ENCODE assay signal across 22 cellular contexts in the genomic region with DNA sequence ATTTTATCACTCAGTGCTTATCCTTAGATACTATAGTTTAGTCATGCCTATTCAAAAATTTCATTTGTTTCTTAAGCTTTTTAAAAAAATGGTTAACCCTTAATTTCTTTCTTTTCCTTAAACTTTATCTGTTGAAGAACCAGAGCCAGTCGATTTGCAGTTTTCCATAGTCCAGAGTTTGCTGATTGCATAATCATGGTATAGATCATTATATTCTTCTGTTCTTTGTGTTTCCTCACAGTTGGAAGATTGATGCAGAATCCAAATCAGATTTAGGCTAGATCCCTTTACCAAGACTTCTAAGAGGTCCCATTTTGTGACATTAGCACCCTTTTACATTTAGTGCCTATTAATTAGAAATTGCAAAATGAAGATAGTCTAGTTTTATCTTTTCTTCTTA. TPM values are rescaled to one million over a fixed set of nuclear protein-coding genes. Genes with fewer than 3 reads are reported as not detected.
DNase-seq lines count a peak whose midpoint lies in the region; ATAC-seq, FAIRE-seq and TF ChIP-seq lines count a peak whose summit lies in the region.
"Had no signal": no experiment of that assay in that cellular context is flagged by ENCODE, and none has a peak within 500 bp of the region (broad histone marks: within the 10 kb centered on the region; RNA-seq: fewer than 3 reads in every experiment).

No MANE protein-coding gene starts in this region.

- H3K27me3 ChIP-seq in HepG2 (ENCODE audit: control insufficient read depth in 1 of 2, insufficient read depth in 2 of 2, low read length in 2 of 2) (no peaks in the 10 kb centered on the region), right lobe of liver (no peaks in the 10 kb centered on the region), neural progenitor cell (no peaks in the 10 kb centered on the region), skeletal muscle tissue (ENCODE audit: control insufficient read depth in 3 of 3, insufficient read depth in 3 of 3, low read length in 3 of 3) (no peaks in the 10 kb centered on the region), aorta (ENCODE audit: control insufficient read depth in 1 of 2, insufficient read depth in 2 of 2, low read length in 1 of 2) (no peaks in the 10 kb centered on the region)
- H3K27me3 ChIP-seq: BLaER1 treated with 17β-estradiol and CSF1 and Interleukin-3, amounts not matched to agents 10 nM and 100 nM had no signal

- H3K9me3 ChIP-seq in HepG2 (ENCODE audit: low read length) (no peaks in the 10 kb centered on the region), right lobe of liver (no peaks in the 10 kb centered on the region), neural progenitor cell (ENCODE audit: low read depth) (peaks cover 4% of the 10 kb centered on the region), skeletal muscle tissue (ENCODE audit: control insufficient read depth in 3 of 3, low read length in 3 of 3) (no peaks in the 10 kb centered on the region), aorta (ENCODE audit: control insufficient read depth, low read length) (no peaks in the 10 kb centered on the region)

- no peak for TF ChIP-seq EP300 in HepG2 (IDR thresholded peaks at IDR 0.05; ENCODE audit: low read depth in 2 of 2, low read length in 2 of 2)
- TF ChIP-seq EP300 in HepG2 (CRISPR knock-in tag; IDR thresholded peaks at IDR 0.05; ENCODE audit: borderline replicate concordance) = no peak

- TF ChIP-seq CTCF in HepG2 (CRISPR knock-in tag; IDR thresholded peaks at IDR 0.05) (no peak), right lobe of liver (IDR thresholded peaks at IDR 0.05) (no peak), neural progenitor cell (IDR thresholded peaks at IDR 0.05) (no peak)

- in situ Hi-C loops in HepG2 (cut with HindIII; ENCODE audit: extremely low pct_ligation_motif_present, low pct_unique_long_range_greater_than_20kb) = loop anchor here (10.0 kb wide), 1 partner anchor 107 kb away; no protein-coding TSS in a partner anchor

- intact Hi-C loops in HepG2 (cut with micrococcal nuclease; ENCODE audit: unreplicated experiment) = no loop called here
- intact Hi-C loops in right lobe of liver (cut with DNase I) = loop anchor here in 1 of 2 donors (10.0 kb wide), 1 partner anchor 97 kb away; no protein-coding TSS in a partner anchor
- intact Hi-C loops in aorta (cut with DNase I) = no loop called here

- H3K4me3 Mint-ChIP-seq in neural progenitor cell = no peak overlapping the region
- H3K4me3 Mint-ChIP-seq: B cell; CD8-positive, alpha-beta T cell; GM23338; HFFc6 had no signal

- H3K4me1 Mint-ChIP-seq in neural progenitor cell = peaks cover 8% of the 10 kb centered on the region
- H3K4me1 Mint-ChIP-seq: GM23338 had no signal

- peaks cover 42% of the 10 kb centered on the region for H3K36me3 Mint-ChIP-seq in neural progenitor cell

- H3K4me1 ChIP-seq in HepG2 (ENCODE audit: insufficient read depth, low read length) (no peaks in the 10 kb centered on the region), right lobe of liver (no peaks in the 10 kb centered on the region), neural progenitor cell (peaks cover 17% of the 10 kb centered on the region), skeletal muscle tissue (ENCODE audit: control insufficient read depth in 3 of 3, insufficient read depth in 3 of 3, low read length in 3 of 3) (peaks cover 9 to 32% (median 11%) of the 10 kb centered on the region in 3 donors), aorta (ENCODE audit: control insufficient read depth in 1 of 2, insufficient read depth in 2 of 2, low read length in 2 of 2) (no peaks in the 10 kb centered on the region)

- H4K20me1 ChIP-seq in HepG2 (ENCODE audit: insufficient read depth, low read length) = no peaks in the 10 kb centered on the region
- peaks cover 3% of the 10 kb centered on the region for H4K20me1 ChIP-seq in neural progenitor cell (ENCODE audit: low read depth)
- H4K20me1 ChIP-seq: BLaER1 treated with 17β-estradiol and CSF1 and Interleukin-3, amounts not matched to agents 10 nM and 100 nM had no signal

- no peak for DNase-seq in HepG2 (ENCODE audit: low spot score)
- no peak for DNase-seq in right lobe of liver
- no peak for DNase-seq in neural progenitor cell (ENCODE audit: low spot score)
- no peak for DNase-seq in aorta
- DNase-seq in HCEC 1CT = no peak
- DNase-seq: Calu3; CD8-positive, alpha-beta T cell; DMS53; DND-41; EL; HFFc6 had no signal

- 26% methylated on average over 1 of the region's 1 CpG for WGBS in HepG2 (ENCODE audit: low lambda C conversion rate)
- WGBS in right lobe of liver (ENCODE audit: insufficient coverage, low coverage, low lambda C conversion rate, missing lambda C conversion rate) = 35% methylated on average over 1 of the region's 1 CpG
- 80% methylated on average over 1 of the region's 1 CpG for WGBS in aorta, 2 donors

- H3K9ac ChIP-seq in HepG2 (ENCODE audit: insufficient read depth, low read depth, low read length) (no peak overlapping the region), neural progenitor cell (no peak overlapping the region), skeletal muscle tissue (ENCODE audit: low read depth in 1 of 3, low read length in 3 of 3) (no peak overlapping the region)
- H3K9ac ChIP-seq: BLaER1 treated with 17β-estradiol and CSF1 and Interleukin-3, amounts not matched to agents 10 nM and 100 nM had no signal

- no peak overlapping the region for H3K4me2 ChIP-seq in HepG2 (ENCODE audit: low read depth, low read length)
- no peak overlapping the region for H3K4me2 ChIP-seq in neural progenitor cell
- H3K4me2 ChIP-seq: BLaER1 treated with 17β-estradiol and CSF1 and Interleukin-3, amounts not matched to agents 10 nM and 100 nM; GM23338 had no signal

- peak overlapping the region; percentile 39 for H3K27ac Mint-ChIP-seq in neural progenitor cell
- H3K27ac Mint-ChIP-seq: B cell; CD8-positive, alpha-beta T cell; GM23338; HFFc6 had no signal

- no peak for ATAC-seq in HepG2
- ATAC-seq in right lobe of liver = no peak
- ATAC-seq in aorta (ENCODE audit: low FRiP score) = no peak
- ATAC-seq: CD8-positive, alpha-beta T cell; GM23338; HCT116 had no signal

- FAIRE-seq in HepG2 (lab: Jason Lieb, UNC) = no peak
- FAIRE-seq: GM12891, GM19239, H54, HTR-8/SVneo had no signal

- POLR2A ChIA-PET in HepG2 (lab: Yijun Ruan, JAX) = no interaction called here

- H3K27me3 Mint-ChIP-seq in neural progenitor cell (ENCODE audit: insufficient read depth, low read depth) = peaks cover 2% of the 10 kb centered on the region
- H3K27me3 Mint-ChIP-seq: B cell had no signal

- H2AFZ ChIP-seq in HepG2 (ENCODE audit: low read length) = no peak overlapping the region
- H2AFZ ChIP-seq in neural progenitor cell (replicated peaks) = no peak overlapping the region
- H2AFZ ChIP-seq: GM23338 had no signal

- no peak for TF ChIP-seq RAD21 in HepG2 (CRISPR knock-in tag; IDR thresholded peaks at IDR 0.05)

- peaks cover 10% of the 10 kb centered on the region for H3F3A ChIP-seq in neural progenitor cell (ENCODE audit: low read depth)

- CTCF ChIA-PET in HepG2 (lab: Yijun Ruan, JAX; ENCODE audit: low intra/inter-chr PET ratio, low total read pairs) = no interaction called here

- H3K79me2 ChIP-seq in HepG2 (ENCODE audit: insufficient read depth, low read length) (no peaks in the 10 kb centered on the region), neural progenitor cell (ENCODE audit: low read depth) (no peaks in the 10 kb centered on the region)

- no TSS peak for BruUV-seq in HepG2 (replicated peaks; lab: Mats Ljungman, UMichigan)

- H3K27ac ChIP-seq in HepG2 (ENCODE audit: extremely low read length, insufficient read depth, low read length) (no peak overlapping the region), right lobe of liver (no peak overlapping the region), neural progenitor cell (no peak overlapping the region), skeletal muscle tissue (ENCODE audit: low read depth, low read length) (peak overlapping the region; percentile 84), aorta (ENCODE audit: low read depth in 1 of 2, low read length in 2 of 2) (no peak overlapping the region)
- H3K27ac ChIP-seq: BLaER1 treated with 17β-estradiol and CSF1 and Interleukin-3, amounts not matched to agents 10 nM and 100 nM had no signal

- H3K36me3 ChIP-seq in HepG2 (replicated peaks in 1 of 2; ENCODE audit: control insufficient read depth in 1 of 2, insufficient read depth in 2 of 2, low read length in 2 of 2) (peaks cover 0 to 4% of the 10 kb centered on the region in 2 experiments; a peak in 1 of 5 replicates), right lobe of liver (no peaks in the 10 kb centered on the region), neural progenitor cell (no peaks in the 10 kb centered on the region), skeletal muscle tissue (ENCODE audit: control insufficient read depth in 3 of 3, insufficient read depth in 3 of 3, low read length in 3 of 3) (peaks cover 0 to 8% (median 7%) of the 10 kb centered on the region in 3 donors), aorta (ENCODE audit: control insufficient read depth in 1 of 2, insufficient read depth in 2 of 2, low read length in 1 of 2) (no peaks in the 10 kb centered on the region)

- H3K9me3 Mint-ChIP-seq in neural progenitor cell = peaks cover 8% of the 10 kb centered on the region
- H3K9me3 Mint-ChIP-seq: CD8-positive, alpha-beta T cell; GM23338; HFFc6 had no signal

- TF ChIP-seq POLR2A in HepG2 (IDR thresholded peaks at IDR 0.05; ENCODE audit: insufficient read depth in 1 of 2, low read depth in 2 of 2, low read length in 2 of 2) = no peak
- TF ChIP-seq POLR2A in right lobe of liver (IDR thresholded peaks at IDR 0.05) = no peak

- H3K4me3 ChIP-seq in HepG2 (replicated peaks in 1 of 3; ENCODE audit: insufficient read depth in 1 of 3, low read depth in 2 of 3, low read length in 3 of 3) = no peak overlapping the region
- no peak overlapping the region for H3K4me3 ChIP-seq in right lobe of liver
- H3K4me3 ChIP-seq in neural progenitor cell = no peak overlapping the region
- H3K4me3 ChIP-seq in skeletal muscle tissue (ENCODE audit: low read length in 3 of 3) = no peak overlapping the region
- no peak overlapping the region for H3K4me3 ChIP-seq in aorta (ENCODE audit: low read length in 2 of 2)
- H3K4me3 ChIP-seq: BLaER1 treated with 17β-estradiol and CSF1 and Interleukin-3, amounts not matched to agents 10 nM and 100 nM; GM23338 had no signal

RNA-seq across cellular contexts. Expression of a gene that starts 18.0 kb away (rescaled TPM):
- total RNA-seq in HepG2 (2016; rRNA removed; fragmentation: Illumina TruSeq; extraction: Trizol) (26.0 and 32.4 TPM in 2 replicates), right lobe of liver (10 to 100 TPM in 5 of 6 experiments, 1 to 10 TPM in 1; 9.5 to 16.9 (median 11.9) TPM), neural progenitor cell (ENCODE audit: low replicate concordance) (20.2 and 21.1 TPM in 2 replicates), skeletal muscle tissue (144 TPM), aorta (10 to 100 TPM in 1 of 2 donors, 1 to 10 TPM in 1; 9.8 to 10.5 TPM)
- total RNA-seq in HepG2 (2016; cell fraction: cytosol; rRNA removed; fragmentation: Illumina TruSeq; extraction: Trizol; ENCODE audit: low read depth) = 13.2 and 15.1 TPM in 2 replicates
- total RNA-seq in HepG2 (2016; cell fraction: insoluble cytoplasmic fraction; rRNA removed; fragmentation: Illumina TruSeq; extraction: Trizol) = 21.7 and 29.4 TPM in 2 replicates
- 16.9 and 17.8 TPM in 2 replicates for total RNA-seq in HepG2 (2016; cell fraction: membrane; rRNA removed; fragmentation: Illumina TruSeq; extraction: Trizol)
- total RNA-seq in HepG2 (2016; cell fraction: nucleus; rRNA removed; fragmentation: Illumina TruSeq; extraction: Trizol) = 23.7 and 24.3 TPM in 2 replicates
- polyA plus RNA-seq in HepG2 (2011; rRNA removed) (12.4 and 13.4 TPM in 2 replicates), aorta (1 to 10 TPM; 3.9 to 4.2 TPM)
- 9.6 and 15.4 TPM in 2 replicates for polyA plus RNA-seq in HepG2 (2011; cell fraction: cytosol; rRNA removed)
- polyA plus RNA-seq in HepG2 (2011; cell fraction: nucleus; rRNA removed) = 3.9 and 6.1 TPM in 2 replicates
- polyA plus RNA-seq in HepG2 (2012) = 14.8 and 19.3 TPM in 2 replicates
- polyA plus RNA-seq in HepG2 (2016; cell fraction: cytosol; fragmentation: Illumina TruSeq; extraction: Trizol; ENCODE audit: low read depth) = 3.8 and 5.9 TPM in 2 replicates
- polyA plus RNA-seq in HepG2 (2016; cell fraction: insoluble cytoplasmic fraction; fragmentation: Illumina TruSeq; extraction: Trizol; ENCODE audit: low read depth) = 15.6 and 16.4 TPM in 2 replicates
- 8.4 and 9.8 TPM in 2 replicates for polyA plus RNA-seq in HepG2 (2016; cell fraction: membrane; fragmentation: Illumina TruSeq; extraction: Trizol; ENCODE audit: low read depth)
- polyA plus RNA-seq in HepG2 (2016; cell fraction: nucleus; fragmentation: Illumina TruSeq; extraction: Trizol; ENCODE audit: insufficient read depth, low read depth) = 26.7 and 29.8 TPM in 2 replicates
- 13.5 and 22.6 TPM in 2 replicates for polyA minus RNA-seq in HepG2 (2011; rRNA and poly(A)+ RNA removed; ENCODE audit: low replicate concordance)
- polyA minus RNA-seq in HepG2 (2011; cell fraction: cytosol; rRNA and poly(A)+ RNA removed) = 14.0 and 21.4 TPM in 2 replicates
- 11.3 and 15.5 TPM in 2 replicates for polyA minus RNA-seq in HepG2 (2011; cell fraction: nucleus; rRNA and poly(A)+ RNA removed)

RNA-seq across cellular contexts. Expression of a gene that starts 50.0 kb away (rescaled TPM):
- total RNA-seq in HepG2 (2016; rRNA removed; fragmentation: Illumina TruSeq; extraction: Trizol) (not detected in 2 replicates), right lobe of liver (under 1 TPM in 2 of 6 experiments, not detected in 4; 0.49 to 0.56 TPM), neural progenitor cell (ENCODE audit: low replicate concordance) (2.5 TPM in 1 of 2 replicates, not detected in the other), skeletal muscle tissue (12.0 TPM), aorta (not detected)
- not detected in 2 replicates for total RNA-seq in HepG2 (2016; cell fraction: cytosol; rRNA removed; fragmentation: Illumina TruSeq; extraction: Trizol; ENCODE audit: low read depth)
- total RNA-seq in HepG2 (2016; cell fraction: insoluble cytoplasmic fraction; rRNA removed; fragmentation: Illumina TruSeq; extraction: Trizol) = not detected in 2 replicates
- total RNA-seq in HepG2 (2016; cell fraction: membrane; rRNA removed; fragmentation: Illumina TruSeq; extraction: Trizol) = not detected in 2 replicates
- not detected in 2 replicates for total RNA-seq in HepG2 (2016; cell fraction: nucleus; rRNA removed; fragmentation: Illumina TruSeq; extraction: Trizol)
- polyA plus RNA-seq in HepG2 (2011; rRNA removed) (0.22 TPM in 1 of 2 replicates, not detected in the other), aorta (not detected)
- not detected in 2 replicates for polyA plus RNA-seq in HepG2 (2011; cell fraction: cytosol; rRNA removed)
- 0.26 TPM in 1 of 2 replicates, not detected in the other for polyA plus RNA-seq in HepG2 (2011; cell fraction: nucleus; rRNA removed)
- not detected in 2 replicates for polyA plus RNA-seq in HepG2 (2012)
- not detected in 2 replicates for polyA plus RNA-seq in HepG2 (2016; cell fraction: cytosol; fragmentation: Illumina TruSeq; extraction: Trizol; ENCODE audit: low read depth)
- not detected in 2 replicates for polyA plus RNA-seq in HepG2 (2016; cell fraction: insoluble cytoplasmic fraction; fragmentation: Illumina TruSeq; extraction: Trizol; ENCODE audit: low read depth)
- polyA plus RNA-seq in HepG2 (2016; cell fraction: membrane; fragmentation: Illumina TruSeq; extraction: Trizol; ENCODE audit: low read depth) = not detected in 2 replicates
- not detected in 2 replicates for polyA plus RNA-seq in HepG2 (2016; cell fraction: nucleus; fragmentation: Illumina TruSeq; extraction: Trizol; ENCODE audit: insufficient read depth, low read depth)
- not detected in 2 replicates for polyA minus RNA-seq in HepG2 (2011; rRNA and poly(A)+ RNA removed; ENCODE audit: low replicate concordance)
- polyA minus RNA-seq in HepG2 (2011; cell fraction: cytosol; rRNA and poly(A)+ RNA removed) = not detected in 2 replicates
- not detected in 2 replicates for polyA minus RNA-seq in HepG2 (2011; cell fraction: nucleus; rRNA and poly(A)+ RNA removed)
- total RNA-seq: A172; Calu3; CD8-positive, alpha-beta T cell; G401; GM23338; HFFc6 had no signal
